ENCODE assay signal across 22 cellular contexts in the genomic region with DNA sequence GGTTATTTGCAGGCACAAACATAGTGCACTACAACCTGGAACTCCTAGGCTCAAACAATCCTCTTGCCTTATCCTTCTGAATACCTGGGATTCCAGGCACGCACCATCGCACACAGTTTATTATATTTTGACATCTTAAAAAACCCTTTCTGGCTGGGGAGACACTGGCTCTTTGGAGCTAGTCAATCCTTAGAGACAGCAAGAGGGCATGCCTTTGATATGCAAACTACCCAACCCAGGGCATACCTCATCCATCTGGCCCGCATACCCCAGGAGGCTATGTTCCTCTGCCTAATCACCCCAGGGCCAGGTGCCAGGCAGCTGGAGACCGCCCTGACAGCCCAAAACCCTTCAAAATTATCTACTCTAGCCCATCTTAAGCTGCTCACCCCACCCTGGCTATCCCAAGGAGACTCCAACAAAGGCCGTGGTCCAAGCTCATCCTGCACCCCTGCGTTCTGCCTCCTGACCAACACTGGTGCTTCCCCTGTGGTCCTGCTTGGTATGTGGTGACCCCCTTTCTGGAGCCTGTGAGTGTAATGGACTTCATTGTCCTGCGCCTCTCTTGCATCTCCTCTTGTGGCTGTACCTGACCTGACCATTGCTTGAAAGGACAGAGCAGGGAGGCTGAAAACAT.
"Had no signal": no experiment of that assay in that cellular context is flagged by ENCODE, and none has a peak within 500 bp of the region (broad histone marks: within the 10 kb centered on the region; RNA-seq: fewer than 3 reads in every experiment).

No MANE protein-coding gene starts in this region.

- H3K9me3 Mint-ChIP-seq: activated T-cell treated with anti-CD3 and anti-CD28 coated beads, Interleukin-2, amount 50 U/mL, for 24 hours had no signal

- DNase-seq: activated CD4-positive, alpha-beta memory T cell treated with anti-CD3 and anti-CD28 coated beads, Interleukin-2, amount 10 ng/mL, durations not matched to agents 7 days and 5 days; activated CD4-positive, alpha-beta T cell treated with anti-CD3 and anti-CD28 coated beads for 36 hours; activated naive CD4-positive, alpha-beta T cell treated with anti-CD3 and anti-CD28 coated beads, Interleukin-2, amount 10 ng/mL, durations not matched to agents 7 days and 5 days; activated T-cell treated with anti-CD3 and anti-CD28 coated beads, Interleukin-2, amount 50 U/mL, for 24 hours; aorta; cerebellar nuclear complex; cortex of kidney; midbrain; nephron progenitor cell; occipital lobe; posterior cingulate gyrus; stimulated activated CD8-positive, alpha-beta memory T cell treated with anti-CD3 and anti-CD28 coated beads, Interleukin-4, amount 100 ng/mL, for 48 hours; stimulated activated naive CD4-positive, alpha-beta T cell; T-helper 17 cell; thyroid gland had no signal

- H3K36me3 ChIP-seq: breast epithelium, gastroesophageal sphincter, thyroid gland had no signal

- H3K27ac ChIP-seq: breast epithelium, gastroesophageal sphincter, thyroid gland had no signal

- H3K4me3 Mint-ChIP-seq: activated CD4-positive, alpha-beta memory T cell treated with anti-CD3 and anti-CD28 coated beads, Interleukin-2, amount 10 ng/mL, durations not matched to agents 7 days and 5 days; activated CD4-positive, alpha-beta T cell treated with anti-CD3 and anti-CD28 coated beads for 36 hours; activated naive CD4-positive, alpha-beta T cell treated with anti-CD3 and anti-CD28 coated beads, Interleukin-2, amount 10 ng/mL, durations not matched to agents 7 days and 5 days; activated T-cell treated with anti-CD3 and anti-CD28 coated beads, Interleukin-2, amount 50 U/mL, for 24 hours; nephron progenitor cell; T-helper 17 cell had no signal

- FAIRE-seq: islet of Langerhans, TTC549, urothelium cell line had no signal

- H3K27me3 ChIP-seq: breast epithelium, gastroesophageal sphincter, thyroid gland had no signal

- H3K27me3 Mint-ChIP-seq: activated CD4-positive, alpha-beta memory T cell treated with anti-CD3 and anti-CD28 coated beads, Interleukin-2, amount 10 ng/mL, durations not matched to agents 7 days and 5 days; activated CD4-positive, alpha-beta T cell treated with anti-CD3 and anti-CD28 coated beads for 36 hours; activated T-cell treated with anti-CD3 and anti-CD28 coated beads, Interleukin-2, amount 50 U/mL, for 24 hours had no signal

- ATAC-seq: activated CD4-positive, alpha-beta T cell treated with anti-CD3 and anti-CD28 coated beads for 36 hours; esophagus mucosa; gastroesophageal sphincter; left lobe of liver; T-helper 17 cell had no signal

- H3K27ac Mint-ChIP-seq: activated CD4-positive, alpha-beta memory T cell treated with anti-CD3 and anti-CD28 coated beads, Interleukin-2, amount 10 ng/mL, durations not matched to agents 7 days and 5 days; activated CD4-positive, alpha-beta T cell treated with anti-CD3 and anti-CD28 coated beads for 36 hours; activated naive CD4-positive, alpha-beta T cell treated with anti-CD3 and anti-CD28 coated beads, Interleukin-2, amount 10 ng/mL, durations not matched to agents 7 days and 5 days; activated T-cell treated with anti-CD3 and anti-CD28 coated beads, Interleukin-2, amount 50 U/mL, for 24 hours; nephron progenitor cell; T-helper 17 cell had no signal

- H3K9me3 ChIP-seq: breast epithelium, thyroid gland had no signal

- H3K4me3 ChIP-seq: breast epithelium, gastroesophageal sphincter, thyroid gland had no signal

- H3K4me1 ChIP-seq: breast epithelium, thyroid gland had no signal
